Comparison of ENCODE assay signal across 20 cellular contexts in genomic region chr12:66438601-66439000, GRCh38.
A peak's percentile ranks its signal among the peaks of the same experiment; 100 is the strongest.
DNase-seq lines count a peak whose midpoint lies in the region; ATAC-seq and TF ChIP-seq lines count a peak whose summit lies in the region.
"Had no signal": no experiment of that assay in that cellular context is flagged by ENCODE, and none has a peak within 500 bp of the region (broad histone marks: within the 10 kb centered on the region; RNA-seq: fewer than 3 reads in every experiment).

No MANE protein-coding gene starts in this region.

- H3K18ac ChIP-seq in trophoblast cell (ENCODE audit: low read length), result no peak overlapping the region

- H2BK120ac ChIP-seq in trophoblast cell (ENCODE audit: insufficient read depth, low read length, poor library complexity), result no peak overlapping the region

- no CpG with 5 or more reads among the region's 1 CpG for WGBS in trophoblast cell (ENCODE audit: extremely low coverage, insufficient coverage, insufficient read length)

- no peak overlapping the region for H3K14ac ChIP-seq in trophoblast cell (ENCODE audit: low read length)

- DNase-seq in RWPE2 (ENCODE audit: low spot score) (no peak), fibroblast of gingiva (ENCODE audit: low read depth) (peak; percentile 30), trophoblast cell (peak; percentile 35 to 59), left lung (no peak), H7 (no peak), RPMI8226 (no peak)
- DNase-seq: activated CD4-positive, alpha-beta memory T cell treated with anti-CD3 and anti-CD28 coated beads, Interleukin-2, amount 10 ng/mL, durations not matched to agents 7 days and 5 days; activated T-cell treated with anti-CD3 and anti-CD28 coated beads, Interleukin-2, amount 50 U/mL, for 4 hours; AML-193; COR-L47; hypothalamus; KBM-7; left cardiac atrium; small intestine had no signal

- no peak overlapping the region for H4K8ac ChIP-seq in trophoblast cell (ENCODE audit: low read depth, low read length)

- CTCF ChIA-PET in HEK293 (lab: Yijun Ruan, JAX), result interaction anchor here (0.6 to 0.7 kb wide), 2 partner anchors 26 to 726 kb away, joined by 3 to 4 read pairs; no protein-coding TSS in a partner anchor

- POLR2A ChIA-PET in HEK293 (lab: Yijun Ruan, JAX), result no interaction called here

- H3K23ac ChIP-seq in trophoblast cell (ENCODE audit: low read length), result no peak overlapping the region

- H3K9ac ChIP-seq in trophoblast cell (ENCODE audit: low read length), result no peak overlapping the region

- no peak overlapping the region for H3K4me2 ChIP-seq in trophoblast cell (ENCODE audit: low read length)

- no peak overlapping the region for H4K91ac ChIP-seq in trophoblast cell (ENCODE audit: low read depth, low read length)

- H2BK12ac ChIP-seq in trophoblast cell (ENCODE audit: low read length), result no peak overlapping the region

- no peaks in the 10 kb centered on the region; the same call in 1 of the 2 replicates for H3K4me1 ChIP-seq in HEK293 (ENCODE audit: control insufficient read depth, insufficient read depth, low read length)
- no peaks in the 10 kb centered on the region for H3K4me1 ChIP-seq in RWPE2 (ENCODE audit: insufficient read depth, poor library complexity, severe bottlenecking)
- H3K4me1 ChIP-seq in trophoblast cell (ENCODE audit: control insufficient read depth in 1 of 2, insufficient read depth in 2 of 2, low read length in 2 of 2), result peaks cover 0 to 15% of the 10 kb centered on the region in 2 experiments
- H3K4me1 ChIP-seq in left lung, result no peaks in the 10 kb centered on the region

- no peak overlapping the region for H2BK5ac ChIP-seq in trophoblast cell (ENCODE audit: low read depth, low read length, poor library complexity)

- intact Hi-C loops in left lung (cut with DNase I), result no loop called here

- no peaks in the 10 kb centered on the region for H3K36me3 ChIP-seq in HEK293 (ENCODE audit: control insufficient read depth in 2 of 2, insufficient read depth in 1 of 2, low read length in 2 of 2)
- H3K36me3 ChIP-seq in RWPE2 (ENCODE audit: low read depth), result no peaks in the 10 kb centered on the region
- no peaks in the 10 kb centered on the region for H3K36me3 ChIP-seq in trophoblast cell (ENCODE audit: control insufficient read depth in 1 of 2, insufficient read depth in 2 of 2, low read length in 2 of 2)
- H3K36me3 ChIP-seq in left lung, result no peaks in the 10 kb centered on the region
- H3K36me3 ChIP-seq in H7 (replicated peaks; ENCODE audit: control insufficient read depth, insufficient read depth, low read length), result no peaks in the 10 kb centered on the region
- H3K36me3 ChIP-seq: thoracic aorta had no signal

- H4K12ac ChIP-seq in trophoblast cell (ENCODE audit: low read depth, low read length), result no peak overlapping the region

- H3K9me3 ChIP-seq in HEK293 (ENCODE audit: control insufficient read depth, insufficient read depth, low read depth, low read length) (no peaks in the 10 kb centered on the region), RWPE2 (ENCODE audit: severe bottlenecking) (no peaks in the 10 kb centered on the region), trophoblast cell (ENCODE audit: insufficient read depth, low read depth, low read length) (no peaks in the 10 kb centered on the region), left lung (no peaks in the 10 kb centered on the region)
- H3K9me3 ChIP-seq: thoracic aorta had no signal

- H3K4ac ChIP-seq in trophoblast cell (ENCODE audit: low read depth, low read length), result no peak overlapping the region

- TF ChIP-seq CTCF in HEK293 (tag by site-specific recombination; IDR thresholded peaks at IDR 0.05) (no peak), RWPE2 (IDR thresholded peaks at IDR 0.05; ENCODE audit: poor library complexity, severe bottlenecking) (no peak), left lung (IDR thresholded peaks at IDR 0.05) (no peak)

- no peak overlapping the region for H2AFZ ChIP-seq in trophoblast cell (ENCODE audit: insufficient read depth, low read length, poor library complexity)

- ATAC-seq in RWPE2 (ENCODE audit: low read depth) (0 out of 3 replicates have a peak, but pooled peaks have one; percentile 29), GM21515 (IDR thresholded peaks at IDR 0.05; ENCODE audit: unreplicated experiment) (no peak), left lung (no peak)
- ATAC-seq: activated T-cell treated with anti-CD3 and anti-CD28 coated beads, Interleukin-2, amount 50 U/mL, for 4 hours; esophagus mucosa; GM12878; left cardiac atrium had no signal

- H3K4me3 ChIP-seq in HEK293 (ENCODE audit: low read depth, low read length) (no peak overlapping the region), RWPE2 (ENCODE audit: severe bottlenecking) (no peak overlapping the region), trophoblast cell (ENCODE audit: low read depth, low read length) (no peak overlapping the region), left lung (no peak overlapping the region), H7 (ENCODE audit: insufficient read depth, low read depth, low read length) (no peak overlapping the region)
- H3K4me3 ChIP-seq: GM12878, thoracic aorta had no signal

- H3K79me2 ChIP-seq in trophoblast cell (ENCODE audit: control insufficient read depth, insufficient read depth, low read length, poor library complexity), result no peaks in the 10 kb centered on the region

- no peak overlapping the region for H3K27ac ChIP-seq in HEK293 (ENCODE audit: extremely low read depth, low read depth, low read length)
- no peak overlapping the region for H3K27ac ChIP-seq in RWPE2 (ENCODE audit: poor library complexity, severe bottlenecking)
- no peak overlapping the region for H3K27ac ChIP-seq in trophoblast cell (ENCODE audit: low read depth, low read length)
- no peak overlapping the region for H3K27ac ChIP-seq in left lung
- H3K27ac ChIP-seq: RWPE1, thoracic aorta had no signal

- H2AK5ac ChIP-seq in trophoblast cell (ENCODE audit: low read length), result no peak overlapping the region

- no peaks in the 10 kb centered on the region for H3K79me1 ChIP-seq in trophoblast cell (ENCODE audit: low read length)

- H3K27me3 ChIP-seq in RWPE2 (ENCODE audit: insufficient read depth, poor library complexity, severe bottlenecking), result no peaks in the 10 kb centered on the region
- H3K27me3 ChIP-seq in trophoblast cell (ENCODE audit: insufficient read depth, low read length), result no peaks in the 10 kb centered on the region
- no peaks in the 10 kb centered on the region for H3K27me3 ChIP-seq in left lung
- H3K27me3 ChIP-seq in H7 (ENCODE audit: control insufficient read depth, insufficient read depth, low read length), result no peaks in the 10 kb centered on the region

TF ChIP-seq in HEK293, 187 proteins besides CTCF, POLR2A, EP300 and RAD21:
- TF ChIP-seq GLIS1 (tag by site-specific recombination; IDR thresholded peaks at IDR 0.05) (no peak), ZNF398 (tag by site-specific recombination; IDR thresholded peaks at IDR 0.05) (no peak), ZNF600 (tag by site-specific recombination; IDR thresholded peaks at IDR 0.05) (0 out of 2 replicates have a peak, but pooled peaks have one; percentile 42), SP2 (tag by site-specific recombination; IDR thresholded peaks at IDR 0.05) (no peak)

Comparison
In these comparisons a context has a peak if more than half of its experiments do, and no peak if none do; other contexts are left out.
1. DNase-seq: peak in fibroblast of gingiva (single experiment) and trophoblast cell (2 of 2); none in RWPE2 (single experiment), left lung (0 of 2), H7 (single experiment) and RPMI8226 (single experiment).